22 cellular contexts compared by ENCODE assay signal in genomic region chr5:9192286-9192685, GRCh38.
"Had no signal": no experiment of that assay in that cellular context is flagged by ENCODE, and none has a peak within 500 bp of the region (broad histone marks: within the 10 kb centered on the region; RNA-seq: fewer than 3 reads in every experiment).

No MANE protein-coding gene starts in this region.

- H3K4me1 ChIP-seq: esophagus squamous epithelium, psoas muscle, right lobe of liver, testis had no signal

- H3K9me3 ChIP-seq: esophagus squamous epithelium, mucosa of descending colon, psoas muscle, right lobe of liver, testis, upper lobe of left lung had no signal

- H3K4me3 ChIP-seq: esophagus squamous epithelium, hepatocyte, mucosa of descending colon, neural progenitor cell, psoas muscle, right lobe of liver, testis, upper lobe of left lung had no signal

- H3K36me3 ChIP-seq: neural progenitor cell, right lobe of liver, upper lobe of left lung had no signal

- H2AFZ ChIP-seq: hepatocyte, neural progenitor cell had no signal

- DNase-seq: activated CD4-positive, alpha-beta T cell treated with anti-CD3 and anti-CD28 coated beads, Interleukin-2, amount 10 ng/mL, durations not matched to agents 7 days and 5 days; activated CD8-positive, alpha-beta T cell treated with anti-CD3 and anti-CD28 coated beads, Interleukin-2, amount 10 ng/mL, durations not matched to agents 7 days and 5 days; activated naive CD4-positive, alpha-beta T cell treated with Interleukin-2 at 50 U/mL for 16 hours; activated naive CD8-positive, alpha-beta T cell treated with anti-CD3 and anti-CD28 coated beads, Interleukin-2, amount 10 ng/mL, durations not matched to agents 7 days and 5 days; activated T-cell treated with anti-CD3 and anti-CD28 coated beads, Interleukin-2, amount 50 U/mL, for 24 hours; effector memory CD8-positive, alpha-beta T cell; esophagus squamous epithelium; mammary epithelial cell; mucosa of descending colon; naive B cell; psoas muscle; right lobe of liver; small intestine; stimulated activated CD4-positive, alpha-beta T cell treated with anti-CD3 and anti-CD28 coated beads, Interleukin-4, amount 100 ng/mL, for 1 hour; stimulated activated naive CD8-positive, alpha-beta T cell treated with anti-CD3 and anti-CD28 coated beads, Interleukin-15, amount 100 ng/mL, for 72 hours; T1000; testis; upper lobe of left lung had no signal

- H3K27me3 ChIP-seq: esophagus squamous epithelium, hepatocyte, right lobe of liver, testis, upper lobe of left lung had no signal

- H3K27ac ChIP-seq: esophagus squamous epithelium, hepatocyte, neural progenitor cell, psoas muscle, right lobe of liver, testis, upper lobe of left lung had no signal

- H3K4me2 ChIP-seq: hepatocyte, neural progenitor cell had no signal

- ATAC-seq: activated CD4-positive, CD25-positive, alpha-beta regulatory T cell treated with anti-CD3 and anti-CD28 coated beads, Interleukin-2, amount 50 U/mL, for 24 hours; activated CD8-positive, alpha-beta T cell treated with anti-CD3 and anti-CD28 coated beads, Interleukin-2, amount 10 ng/mL, durations not matched to agents 7 days and 5 days; effector memory CD8-positive, alpha-beta T cell; left lobe of liver; mucosa of descending colon; psoas muscle; right lobe of liver; stimulated activated naive CD8-positive, alpha-beta T cell treated with anti-CD3 and anti-CD28 coated beads, Interleukin-15, amount 100 ng/mL, for 72 hours had no signal

- H3K9ac ChIP-seq: neural progenitor cell had no signal
